ENCODE assay signal across 16 cellular contexts in genomic region chr21:43278359-43278758, GRCh38.
A peak's percentile ranks its signal among the peaks of the same experiment; 100 is the strongest.
DNase-seq lines count a peak whose midpoint lies in the region; ATAC-seq and TF ChIP-seq lines count a peak whose summit lies in the region.
"Had no signal": no experiment of that assay in that cellular context is flagged by ENCODE, and none has a peak within 500 bp of the region (broad histone marks: within the 10 kb centered on the region; RNA-seq: fewer than 3 reads in every experiment).

No MANE protein-coding gene starts in this region.

- intact Hi-C loops in cardiac septum (cut with DNase I): no loop called here
- intact Hi-C loops in left lung (cut with DNase I): no loop called here
- intact Hi-C loops in thyroid gland (cut with DNase I): no loop called here

- no peak for TF ChIP-seq CTCF in RWPE2 (IDR thresholded peaks at IDR 0.05; ENCODE audit: poor library complexity, severe bottlenecking)
- no peak for TF ChIP-seq CTCF in left lung (IDR thresholded peaks at IDR 0.05)
- no peak for TF ChIP-seq CTCF in thyroid gland (IDR thresholded peaks at IDR 0.05)

- no peaks in the 10 kb centered on the region for H3K27me3 ChIP-seq in RWPE2 (ENCODE audit: insufficient read depth, poor library complexity, severe bottlenecking)
- H3K27me3 ChIP-seq in left lung: peaks cover 0 to 42% of the 10 kb centered on the region in 2 donors
- no peaks in the 10 kb centered on the region for H3K27me3 ChIP-seq in thyroid gland

- DNase-seq in RWPE2 (ENCODE audit: low spot score): peak; percentile 57
- peak; percentile 24 for DNase-seq in cardiac septum (ENCODE audit: low spot score)
- DNase-seq in left lung: no peak
- peak; percentile 41 to 57 for DNase-seq in thyroid gland
- DNase-seq in activated CD4-positive, CD25-positive, alpha-beta regulatory T cell (lab: John Stamatoyannopoulos, UW): no peak
- DNase-seq: activated CD8-positive, alpha-beta T cell treated with anti-CD3 and anti-CD28 coated beads for 36 hours; activated gamma-delta T cell treated with Interleukin-2 at 50 U/mL for 16 hours; activated T-cell treated with anti-CD3 and anti-CD28 coated beads, Interleukin-2, amount 50 U/mL, for 1 hour; CD4-positive, alpha-beta T cell; islet precursor cell; naive B cell; NCI-H187 treated with DMSO at 0.1 percent for 48 hours; NCI-H69; sigmoid colon had no signal

- H3K36me3 ChIP-seq in RWPE2 (ENCODE audit: low read depth): no peaks in the 10 kb centered on the region
- no peaks in the 10 kb centered on the region for H3K36me3 ChIP-seq in left lung
- H3K36me3 ChIP-seq in thyroid gland: no peaks in the 10 kb centered on the region
- H3K36me3 ChIP-seq: sigmoid colon had no signal

- no peak for TF ChIP-seq POLR2A in thyroid gland (IDR thresholded peaks at IDR 0.05)

- H3K27ac ChIP-seq in RWPE2 (ENCODE audit: poor library complexity, severe bottlenecking): no peak overlapping the region
- H3K27ac ChIP-seq in left lung: no peak overlapping the region
- H3K27ac ChIP-seq in thyroid gland: no peak overlapping the region
- H3K27ac ChIP-seq: sigmoid colon had no signal

- H3K9me3 ChIP-seq in RWPE2 (ENCODE audit: severe bottlenecking) (no peaks in the 10 kb centered on the region), left lung (no peaks in the 10 kb centered on the region), thyroid gland (no peaks in the 10 kb centered on the region)
- H3K9me3 ChIP-seq: sigmoid colon had no signal

- ATAC-seq in RWPE2 (ENCODE audit: low read depth) (no peak), left lung (peak; percentile 51), HG02623 (IDR thresholded peaks at IDR 0.05; ENCODE audit: unreplicated experiment) (no peak), GM21723 (IDR thresholded peaks at IDR 0.05; ENCODE audit: unreplicated experiment) (no peak)
- ATAC-seq: activated CD8-positive, alpha-beta T cell treated with anti-CD3 and anti-CD28 coated beads for 36 hours had no signal

- H3K4me3 ChIP-seq in RWPE2 (ENCODE audit: severe bottlenecking) (no peak overlapping the region), left lung (no peak overlapping the region), thyroid gland (replicated peaks in 1 of 3) (no peak overlapping the region)
- H3K4me3 ChIP-seq: sigmoid colon had no signal

- 51% methylated on average over 7 of the region's 12 CpGs; no CpG with 5 or more reads in 1 of the 2 donors for WGBS in thyroid gland, 2 donors

- no peaks in the 10 kb centered on the region for H3K4me1 ChIP-seq in RWPE2 (ENCODE audit: insufficient read depth, poor library complexity, severe bottlenecking)
- peaks cover 0 to 8% of the 10 kb centered on the region in 2 donors for H3K4me1 ChIP-seq in left lung
- H3K4me1 ChIP-seq in thyroid gland: peaks cover 10 to 15% of the 10 kb centered on the region in 2 donors

Comparison
In these comparisons a context has a peak if more than half of its experiments do, and no peak if none do; other contexts are left out.
1. DNase-seq: peak in RWPE2 (single experiment), cardiac septum (single experiment) and thyroid gland (2 of 2); none in left lung (0 of 2) and activated CD4-positive, CD25-positive, alpha-beta regulatory T cell (0 of 4).